Comparison of ENCODE assay signal across 8 cellular contexts in the genomic region with DNA sequence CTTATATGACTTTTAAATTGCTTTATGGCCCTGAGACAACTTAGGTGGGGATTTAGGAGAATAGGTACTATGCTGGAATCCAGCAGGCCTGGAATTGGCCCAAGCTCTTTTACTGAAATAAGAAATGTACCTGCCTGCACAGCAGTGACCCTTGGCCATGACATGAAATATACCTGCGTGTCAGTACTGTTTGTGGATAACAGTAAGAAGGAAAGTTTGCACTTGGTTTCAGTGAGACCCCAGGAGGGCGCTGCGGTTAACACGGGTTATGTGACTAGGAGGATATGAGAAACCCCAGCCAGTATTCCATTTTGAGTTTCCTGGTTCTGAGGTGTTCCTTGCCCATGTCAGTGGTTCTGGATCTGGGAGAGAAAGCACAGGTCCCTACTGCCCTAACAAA.
DNase-seq lines count a peak whose midpoint lies in the region; ATAC-seq and TF ChIP-seq lines count a peak whose summit lies in the region.

No MANE protein-coding gene starts in this region.

- POLR2A ChIA-PET in HEK293T (lab: Yijun Ruan, JAX), result no interaction called here

- H3K36me3 Mint-ChIP-seq in activated naive CD8-positive, alpha-beta T cell, result no peaks in the 10 kb centered on the region

- H3K4me1 Mint-ChIP-seq in activated naive CD8-positive, alpha-beta T cell (ENCODE audit: low read depth), result peaks cover 92% of the 10 kb centered on the region

- CTCF ChIA-PET in HEK293T (lab: Yijun Ruan, JAX), result interaction anchor here (1.0 to 1.8 kb wide), 3 partner anchors 8 to 21 kb away, joined by 3 to 4 read pairs (median 4); no protein-coding TSS in a partner anchor

- H3K9me3 Mint-ChIP-seq in activated naive CD8-positive, alpha-beta T cell (ENCODE audit: low read depth), result no peaks in the 10 kb centered on the region

- peak overlapping the region; percentile 69 for H3K4me3 Mint-ChIP-seq in activated naive CD8-positive, alpha-beta T cell

- DNase-seq in activated naive CD4-positive, alpha-beta T cell treated with Interleukin-2 at 50 U/mL for 16 hours, result peak; percentile 48
- DNase-seq in activated naive CD4-positive, alpha-beta T cell (lab: John Stamatoyannopoulos, UW), result no peak
- peak; percentile 44 for DNase-seq in stimulated activated naive CD8-positive, alpha-beta T cell treated with anti-CD3 and anti-CD28 coated beads, Interleukin-15, Interleukin-2, amounts not matched to agents 100 U/mL and 50 U/mL, for 24 hours
- DNase-seq in HEK293T (ENCODE audit: extremely low spot score), result no peak

- ATAC-seq in HG03175 (IDR thresholded peaks at IDR 0.05; ENCODE audit: unreplicated experiment) (peak; percentile 71), GM18517 (IDR thresholded peaks at IDR 0.05; ENCODE audit: unreplicated experiment) (no peak), GM21423 (IDR thresholded peaks at IDR 0.05; ENCODE audit: unreplicated experiment) (no peak)
- ATAC-seq in stimulated activated naive CD8-positive, alpha-beta T cell treated with anti-CD3 and anti-CD28 coated beads, Interleukin-15, Interleukin-2, amounts not matched to agents 100 U/mL and 50 U/mL, for 24 hours, result no peak

- peak overlapping the region; percentile 98 for H3K27ac Mint-ChIP-seq in activated naive CD8-positive, alpha-beta T cell

- no peaks in the 10 kb centered on the region for H3K27me3 Mint-ChIP-seq in activated naive CD8-positive, alpha-beta T cell

TF ChIP-seq in HEK293T, 16 proteins besides CTCF, POLR2A, EP300 and RAD21:
- TF ChIP-seq SUZ12 (IDR thresholded peaks at IDR 0.05), result no peak
- no peak for TF ChIP-seq ZNF384 (IDR thresholded peaks at IDR 0.05)
- no peak for TF ChIP-seq LEF1 (IDR thresholded peaks at IDR 0.05; ENCODE audit: borderline replicate concordance)
- TF ChIP-seq HDGF (IDR thresholded peaks at IDR 0.05; ENCODE audit: borderline replicate concordance), result no peak
- TF ChIP-seq FOXM1 (IDR thresholded peaks at IDR 0.05; ENCODE audit: borderline replicate concordance), result no peak
- no peak for TF ChIP-seq L3MBTL2 (conservative IDR thresholded peaks at IDR 0.05)
- TF ChIP-seq, protein P1, sequence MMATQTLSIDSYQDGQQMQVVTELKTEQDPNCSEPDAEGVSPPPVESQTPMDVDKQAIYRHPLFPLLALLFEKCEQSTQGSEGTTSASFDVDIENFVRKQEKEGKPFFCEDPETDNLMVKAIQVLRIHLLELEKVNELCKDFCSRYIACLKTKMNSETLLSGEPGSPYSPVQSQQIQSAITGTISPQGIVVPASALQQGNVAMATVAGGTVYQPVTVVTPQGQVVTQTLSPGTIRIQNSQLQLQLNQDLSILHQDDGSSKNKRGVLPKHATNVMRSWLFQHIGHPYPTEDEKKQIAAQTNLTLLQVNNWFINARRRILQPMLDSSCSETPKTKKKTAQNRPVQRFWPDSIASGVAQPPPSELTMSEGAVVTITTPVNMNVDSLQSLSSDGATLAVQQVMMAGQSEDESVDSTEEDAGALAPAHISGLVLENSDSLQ (IDR thresholded peaks at IDR 0.05), result no peak
- TF ChIP-seq SP1 (IDR thresholded peaks at IDR 0.05), result no peak
- no peak for TF ChIP-seq ELF4 (IDR thresholded peaks at IDR 0.05)

Comparison
In these comparisons a context has a peak if more than half of its experiments do, and no peak if none do; other contexts are left out.
1. DNase-seq: peak in activated naive CD4-positive, alpha-beta T cell treated with Interleukin-2 at 50 U/mL for 16 hours (single experiment) and stimulated activated naive CD8-positive, alpha-beta T cell treated with anti-CD3 and anti-CD28 coated beads, Interleukin-15, Interleukin-2, amounts not matched to agents 100 U/mL and 50 U/mL, for 24 hours (single experiment); none in activated naive CD4-positive, alpha-beta T cell (0 of 4) and HEK293T (single experiment).